ENCODE assay signal across 12 cellular contexts in genomic region chr14:51319181-51319597, GRCh38.
DNase-seq lines count a peak whose midpoint lies in the region; ATAC-seq, FAIRE-seq and TF ChIP-seq lines count a peak whose summit lies in the region.
"Had no signal": no experiment of that assay in that cellular context is flagged by ENCODE, and none has a peak within 500 bp of the region (broad histone marks: within the 10 kb centered on the region; RNA-seq: fewer than 3 reads in every experiment).

No MANE protein-coding gene starts in this region.

- ATAC-seq in GM12878 = 0 out of 3 replicates have a peak, but pooled peaks have one; percentile 19
- peak; percentile 84 for ATAC-seq in left ventricle myocardium superior
- ATAC-seq: activated T-cell treated with anti-CD3 and anti-CD28 coated beads, Interleukin-2, amount 50 U/mL, for 72 hours had no signal

- no peak for TF ChIP-seq RAD21 in GM12878 (IDR thresholded peaks at IDR 0.05; ENCODE audit: insufficient read depth, low read depth, low read length)

- no peaks in the 10 kb centered on the region for H3K4me1 Mint-ChIP-seq in endothelial cell (ENCODE audit: unreplicated experiment)
- H3K4me1 Mint-ChIP-seq: activated CD4-positive, alpha-beta T cell treated with anti-CD3 and anti-CD28 coated beads, Interleukin-2, amount 10 ng/mL, durations not matched to agents 7 days and 5 days; CD14-positive monocyte had no signal

- no peaks in the 10 kb centered on the region for H3K9me3 ChIP-seq in GM12878 (replicated peaks; ENCODE audit: control insufficient read depth, insufficient read depth, low read length)
- H3K9me3 ChIP-seq: SJCRH30 had no signal

- no peaks in the 10 kb centered on the region for H3K9me3 Mint-ChIP-seq in endothelial cell (ENCODE audit: unreplicated experiment)
- H3K9me3 Mint-ChIP-seq: activated CD4-positive, alpha-beta T cell treated with anti-CD3 and anti-CD28 coated beads, Interleukin-2, amount 10 ng/mL, durations not matched to agents 7 days and 5 days; activated T-cell treated with anti-CD3 and anti-CD28 coated beads, Interleukin-2, amount 50 U/mL, for 72 hours had no signal

- TF ChIP-seq EP300 in GM12878 (IDR thresholded peaks at IDR 0.05; ENCODE audit: borderline replicate concordance in 1 of 2, control insufficient read depth in 1 of 2, low read depth in 2 of 2, low read length in 2 of 2) = no peak

- H3K36me3 Mint-ChIP-seq in endothelial cell (ENCODE audit: low read depth, unreplicated experiment) = no peaks in the 10 kb centered on the region
- H3K36me3 Mint-ChIP-seq: CD14-positive monocyte had no signal

- H4K20me1 ChIP-seq in GM12878 (ENCODE audit: control insufficient read depth, insufficient read depth) = no peaks in the 10 kb centered on the region

- DNase-seq in NCI-H2171 (lab: John Stamatoyannopoulos, UW) (peak; percentile 40), GM12878 (ENCODE audit: low read depth, low spot score) (no peak), left ventricle myocardium superior (no peak), urothelium cell line (ENCODE audit: low spot score) (no peak), endothelial cell (ENCODE audit: low spot score) (no peak), HCEC 1CT (no peak), GM19240 (ENCODE audit: insufficient read length, low spot score) (no peak)
- DNase-seq: activated CD4-positive, alpha-beta T cell treated with anti-CD3 and anti-CD28 coated beads, Interleukin-2, amount 10 ng/mL, durations not matched to agents 7 days and 5 days; activated T-cell treated with anti-CD3 and anti-CD28 coated beads, Interleukin-2, amount 50 U/mL, for 72 hours; NCI-H1930; SJCRH30 had no signal

- no peaks in the 10 kb centered on the region for H3K27me3 ChIP-seq in GM12878 (replicated peaks in 1 of 2; ENCODE audit: control insufficient read depth in 2 of 2, insufficient read depth in 2 of 2, low read length in 1 of 2)
- H3K27me3 ChIP-seq: SJCRH30 had no signal

- RAD21 ChIA-PET in GM12878 (lab: Charles Lee; ENCODE audit: unreplicated experiment) = no interaction called here

- 56% methylated on average over 3 of the region's 3 CpGs for WGBS in GM12878 (ENCODE audit: insufficient coverage, insufficient replicate concordance, low lambda C conversion rate, missing lambda C conversion rate)

- H3K27me3 Mint-ChIP-seq in endothelial cell (ENCODE audit: unreplicated experiment) = no peaks in the 10 kb centered on the region

- intact Hi-C loops in GM12878 (cut with micrococcal nuclease; ENCODE audit: unreplicated experiment) = no loop called here
- intact Hi-C loops in left ventricle myocardium superior (cut with micrococcal nuclease) = no loop called here

- H3K4me3 Mint-ChIP-seq in endothelial cell (ENCODE audit: unreplicated experiment) = no peak overlapping the region
- H3K4me3 Mint-ChIP-seq: activated CD4-positive, alpha-beta T cell treated with anti-CD3 and anti-CD28 coated beads, Interleukin-2, amount 10 ng/mL, durations not matched to agents 7 days and 5 days; activated T-cell treated with anti-CD3 and anti-CD28 coated beads, Interleukin-2, amount 50 U/mL, for 72 hours; CD14-positive monocyte had no signal

- no peaks in the 10 kb centered on the region for H3K79me2 ChIP-seq in GM12878 (ENCODE audit: control insufficient read depth, insufficient read depth, low read length)

- no peak for TF ChIP-seq POLR2A in GM12878 (IDR thresholded peaks at IDR 0.05; ENCODE audit: low read depth, low read length)

- POLR2A ChIA-PET in GM12878 (lab: Charles Lee) = no interaction called here

- TF ChIP-seq CTCF in GM12878 (IDR thresholded peaks at IDR 0.05 in 2 of 3, conservative IDR thresholded peaks at IDR 0.05 in 1 of 3; ENCODE audit: control insufficient read depth in 2 of 3, extremely low read depth in 1 of 3, insufficient read depth in 1 of 3, low read depth in 3 of 3, low read length in 3 of 3) (no peak), endothelial cell (IDR thresholded peaks at IDR 0.05; ENCODE audit: unreplicated experiment) (no peak)

- H3K9ac ChIP-seq in GM12878 (ENCODE audit: control insufficient read depth, insufficient read depth, low read length) = no peak overlapping the region

- no peak overlapping the region for H3K27ac Mint-ChIP-seq in endothelial cell (ENCODE audit: unreplicated experiment)
- H3K27ac Mint-ChIP-seq: activated CD4-positive, alpha-beta T cell treated with anti-CD3 and anti-CD28 coated beads, Interleukin-2, amount 10 ng/mL, durations not matched to agents 7 days and 5 days; activated T-cell treated with anti-CD3 and anti-CD28 coated beads, Interleukin-2, amount 50 U/mL, for 72 hours; CD14-positive monocyte had no signal

- H2AFZ ChIP-seq in GM12878 (ENCODE audit: control insufficient read depth, low read depth, low read length) = no peak overlapping the region

- CTCF ChIA-PET in GM12878 (lab: Yijun Ruan, JAX) = no interaction called here

- no peak overlapping the region for H3K4me3 ChIP-seq in GM12878
- H3K4me3 ChIP-seq: SJCRH30 had no signal

- no peaks in the 10 kb centered on the region for H3K36me3 ChIP-seq in GM12878 (ENCODE audit: control insufficient read depth in 2 of 2, insufficient read depth in 2 of 2, low read length in 1 of 2)
- H3K36me3 ChIP-seq: SJCRH30 had no signal

- in situ Hi-C loops in GM12878 (cut with MboI) = no loop called here

- no TSS peak for BruUV-seq in GM12878 (replicated peaks; lab: Mats Ljungman, UMichigan)

- no peak for FAIRE-seq in GM12878 (lab: Jason Lieb, UNC)
- FAIRE-seq in urothelium cell line (lab: Jason Lieb, UNC) = peak; percentile 91

- H3K4me1 ChIP-seq in GM12878 (ENCODE audit: control insufficient read depth, insufficient read depth, low read length) = no peaks in the 10 kb centered on the region

- SMC1A ChIA-PET in GM12878 (lab: Charles Lee; ENCODE audit: uncharacterized antibody, unreplicated experiment) = no interaction called here

- H3K4me2 ChIP-seq in GM12878 (ENCODE audit: control insufficient read depth, insufficient read depth) = no peak overlapping the region

- no peak overlapping the region for H3K27ac ChIP-seq in GM12878 (ENCODE audit: control insufficient read depth, insufficient read depth)
- H3K27ac ChIP-seq: SJCRH30 had no signal

TF ChIP-seq in GM12878, 131 proteins besides CTCF, POLR2A, EP300 and RAD21 (continues in another document):
- no peak for TF ChIP-seq GABPA (IDR thresholded peaks at IDR 0.05; ENCODE audit: low read depth)
- TF ChIP-seq SMC3 (IDR thresholded peaks at IDR 0.05; ENCODE audit: borderline replicate concordance, low read length) = no peak
- no peak for TF ChIP-seq E2F4 (IDR thresholded peaks at IDR 0.05; ENCODE audit: low read depth, low read length)
- TF ChIP-seq PKNOX1 (IDR thresholded peaks at IDR 0.05) = no peak
- no peak for TF ChIP-seq LARP7 (IDR thresholded peaks at IDR 0.05)
- no peak for TF ChIP-seq NBN (IDR thresholded peaks at IDR 0.05)
- no peak for TF ChIP-seq SIX5 (IDR thresholded peaks at IDR 0.05; ENCODE audit: low read depth, low read length, severe bottlenecking)
- no peak for TF ChIP-seq CREM (IDR thresholded peaks at IDR 0.05; ENCODE audit: low read depth)
- no peak for TF ChIP-seq PBX3 (IDR thresholded peaks at IDR 0.05; ENCODE audit: insufficient replicate concordance, low read depth, low read length)
- no peak for TF ChIP-seq KAT2A (conservative IDR thresholded peaks at IDR 0.05; ENCODE audit: control insufficient read depth, low read depth, low read length)
- TF ChIP-seq MEF2B (IDR thresholded peaks at IDR 0.05; ENCODE audit: partially characterized antibody, poor library complexity, severe bottlenecking) = no peak
